Comparison of ENCODE assay signal across 36 cellular contexts in genomic region chr15:43852607-43853006, GRCh38. TPM values are rescaled to one million over a fixed set of nuclear protein-coding genes. Genes with fewer than 3 reads are reported as not detected.
"Had no signal": no experiment of that assay in that cellular context is flagged by ENCODE, and none has a peak within 500 bp of the region (broad histone marks: within the 10 kb centered on the region; RNA-seq: fewer than 3 reads in every experiment).

No MANE protein-coding gene starts in this region.

- H3K27me3 ChIP-seq: MG63 had no signal

- DNase-seq: Karpas-422, Kasumi-1, MG63, MM.1S, MV-4-11, NCI-H1048, NCI-H1092, NCI-H1092 treated with DMSO at 0.1 percent for 48 hours, NCI-H1105, NCI-H1105 treated with DMSO at 0.1 percent for 48 hours, NCI-H1417, NCI-H1417 treated with DMSO at 0.1 percent for 48 hours, NCI-H1436, NCI-H1436 treated with DMSO at 0.1 percent for 48 hours, NCI-H146, NCI-H1694, NCI-H1694 treated with DMSO at 0.1 percent for 48 hours, NCI-H187, NCI-H187 treated with DMSO at 0.1 percent for 48 hours, NCI-H1930, NCI-H2029, NCI-H2029 treated with DMSO at 0.1 percent for 48 hours, NCI-H2081, NCI-H2081 treated with DMSO at 0.1 percent for 48 hours, NCI-H2107, NCI-H2171, NCI-H2171 treated with DMSO at 0.1 percent for 48 hours, NCI-H2227 treated with DMSO at 0.1 percent for 48 hours, NCI-H226, NCI-H345, NCI-H446, NCI-H446 treated with DMSO at 0.1 percent for 48 hours, NCI-H510A treated with DMSO at 0.1 percent for 48 hours, NCI-H524, NCI-H524 treated with DMSO at 0.1 percent for 48 hours had no signal

- H3K9me3 ChIP-seq: MG63 had no signal

- H3K4me3 ChIP-seq: MG63 had no signal

RNA-seq across cellular contexts. Expression of gene SERINC4, which starts 52.6 kb away (rescaled TPM):
- total RNA-seq: M059J had no signal
